In the genomic region with DNA sequence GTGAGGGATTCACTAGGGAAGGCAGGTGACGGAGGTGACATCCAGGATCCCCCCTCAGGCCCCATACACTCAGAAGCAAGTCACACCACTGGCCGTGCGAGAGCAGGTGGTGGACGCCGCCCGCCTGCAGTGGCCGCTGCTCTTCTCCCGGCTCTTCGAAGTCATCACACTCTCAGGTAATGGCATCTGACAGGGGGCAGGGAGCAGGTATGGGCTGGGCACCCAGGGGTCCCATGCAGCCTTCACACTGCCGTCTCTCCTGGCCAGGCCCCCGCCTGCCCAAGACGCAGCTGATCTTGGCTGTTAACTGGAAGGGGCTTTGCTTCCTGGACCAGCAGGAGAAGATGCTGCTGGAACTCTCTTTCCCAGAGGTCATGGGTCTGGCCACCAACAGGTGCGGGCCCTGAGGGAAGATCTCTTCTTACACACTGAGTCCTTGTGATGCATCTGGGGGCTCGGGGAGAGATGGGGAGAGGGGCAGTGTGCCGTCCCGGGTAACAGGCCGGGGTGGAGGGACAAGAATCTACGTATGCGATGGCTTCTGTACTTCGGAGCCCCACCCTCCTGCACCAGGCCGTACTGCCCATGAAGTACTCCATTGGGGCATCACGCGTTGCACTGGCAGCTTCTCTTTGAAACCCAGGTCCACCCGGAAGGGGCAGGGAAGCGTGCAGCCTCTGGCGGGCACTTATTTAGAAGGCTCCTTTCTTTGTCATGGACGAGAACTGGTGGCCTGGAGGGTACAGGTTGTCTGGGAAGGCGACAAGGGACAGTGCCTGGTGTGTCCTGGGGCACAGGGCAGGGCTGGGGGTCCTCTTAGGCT, we compare ENCODE assay signal across 21 cellular contexts. TPM values are rescaled to one million over a fixed set of nuclear protein-coding genes. Genes with fewer than 3 reads are reported as not detected.
A peak's percentile ranks its signal among the peaks of the same experiment; 100 is the strongest.
DNase-seq lines count a peak whose midpoint lies in the region; ATAC-seq and TF ChIP-seq lines count a peak whose summit lies in the region.
"Had no signal": no experiment of that assay in that cellular context is flagged by ENCODE, and none has a peak within 500 bp of the region (broad histone marks: within the 10 kb centered on the region; RNA-seq: fewer than 3 reads in every experiment).

No MANE protein-coding gene starts in this region.

- H3K27ac Mint-ChIP-seq in glutamatergic neuron (ENCODE audit: unreplicated experiment) (no peak overlapping the region), T-helper 17 cell (no peak overlapping the region)
- H3K27ac Mint-ChIP-seq: CD8-positive, alpha-beta memory T cell; H9; HFFc6 had no signal

- no peaks in the 10 kb centered on the region for H3K36me3 ChIP-seq in BE2C
- H3K36me3 ChIP-seq in DND-41 (ENCODE audit: insufficient read depth, low read length), result peaks cover 71% of the 10 kb centered on the region
- H3K36me3 ChIP-seq in psoas muscle (ENCODE audit: insufficient read depth in 1 of 2, low read depth in 1 of 2), result no peaks in the 10 kb centered on the region

- peak overlapping the region; percentile 85 for H3K27ac ChIP-seq in DND-41 (ENCODE audit: low read length)
- H3K27ac ChIP-seq in psoas muscle, result no peak overlapping the region

- intact Hi-C loops in psoas muscle (cut with DNase I), result no loop called here

- no peak overlapping the region for H3K4me3 Mint-ChIP-seq in glutamatergic neuron (ENCODE audit: unreplicated experiment)
- no peak overlapping the region for H3K4me3 Mint-ChIP-seq in T-helper 17 cell
- H3K4me3 Mint-ChIP-seq: CD8-positive, alpha-beta memory T cell; H9; HFFc6 had no signal

- no peak overlapping the region for H3K9ac ChIP-seq in DND-41 (ENCODE audit: low read depth, low read length)

- no peak overlapping the region for H3K4me2 ChIP-seq in DND-41 (ENCODE audit: insufficient read depth, low read length)

- ATAC-seq in DND-41 (ENCODE audit: insufficient read depth, low read depth) (no peak), psoas muscle (no peak), T-helper 17 cell (no peak), omental fat pad (ENCODE audit: low FRiP score) (no peak)
- ATAC-seq: GM12878 had no signal

- H3K4me1 ChIP-seq in BE2C, result no peaks in the 10 kb centered on the region
- peaks cover 78% of the 10 kb centered on the region for H3K4me1 ChIP-seq in DND-41 (ENCODE audit: insufficient read depth, low read length)
- no peaks in the 10 kb centered on the region for H3K4me1 ChIP-seq in psoas muscle

- H3K27me3 Mint-ChIP-seq in glutamatergic neuron (ENCODE audit: unreplicated experiment) (peaks cover 4% of the 10 kb centered on the region), T-helper 17 cell (peaks cover 30% of the 10 kb centered on the region)

- no peaks in the 10 kb centered on the region for H3K27me3 ChIP-seq in BE2C
- no peaks in the 10 kb centered on the region for H3K27me3 ChIP-seq in DND-41 (ENCODE audit: insufficient read depth, low read length, poor library complexity)
- no peaks in the 10 kb centered on the region for H3K27me3 ChIP-seq in psoas muscle (ENCODE audit: insufficient read depth in 3 of 3, low read length in 2 of 3)

- H2AFZ ChIP-seq in DND-41 (ENCODE audit: low read depth, low read length), result no peak overlapping the region

- H3K4me1 Mint-ChIP-seq in glutamatergic neuron (ENCODE audit: low read depth, unreplicated experiment), result no peaks in the 10 kb centered on the region
- peaks cover 7% of the 10 kb centered on the region for H3K4me1 Mint-ChIP-seq in T-helper 17 cell
- H3K4me1 Mint-ChIP-seq: CD8-positive, alpha-beta memory T cell had no signal

- WGBS in psoas muscle, 3 donors, result 87 to 92% (median 88%) methylated on average over 27 to 28 of the region's 28 CpGs

- peak; percentile 1 for DNase-seq in BE2C
- DNase-seq in DND-41, result no peak
- DNase-seq in glutamatergic neuron, result peak; percentile 15
- DNase-seq in psoas muscle, result peak; percentile 9 to 44
- DNase-seq in T-helper 17 cell, result no peak
- DNase-seq in effector CD4-positive, alpha-beta T cell, result no peak
- no peak for DNase-seq in omental fat pad (ENCODE audit: low spot score)
- DNase-seq: C1 segment of cervical spinal cord, DMS53, H9, HFFc6, KBM-7, NCI-H1092, NCI-H1436, NCI-H187 treated with DMSO at 0.1 percent for 48 hours, NCI-H2107, NCI-H446 treated with DMSO at 0.1 percent for 48 hours, NCI-H526 treated with DMSO at 0.1 percent for 48 hours, SHP77 had no signal

- H3K79me2 ChIP-seq in DND-41 (ENCODE audit: insufficient read depth, low read length), result 0 out of 2 replicates have a peak, but pooled peaks cover 1% of the 10 kb centered on the region

- H4K20me1 ChIP-seq in DND-41 (ENCODE audit: insufficient read depth, low read length), result no peaks in the 10 kb centered on the region

- H3K4me3 ChIP-seq in BE2C (ENCODE audit: low read depth, low read length), result no peak overlapping the region
- H3K4me3 ChIP-seq in DND-41 (ENCODE audit: low read depth in 1 of 2, low read length in 2 of 2), result no peak overlapping the region
- H3K4me3 ChIP-seq in psoas muscle, result no peak overlapping the region
- H3K4me3 ChIP-seq: GM12878 had no signal

- H3K9me3 ChIP-seq in BE2C, result no peaks in the 10 kb centered on the region
- H3K9me3 ChIP-seq in DND-41 (ENCODE audit: insufficient read depth, low read length, severe bottlenecking), result no peaks in the 10 kb centered on the region
- H3K9me3 ChIP-seq in psoas muscle, result no peaks in the 10 kb centered on the region
- H3K9me3 ChIP-seq in T-helper 17 cell (ENCODE audit: control insufficient read depth, low read length, poor library complexity, severe bottlenecking), result no peaks in the 10 kb centered on the region

- H3K36me3 Mint-ChIP-seq in glutamatergic neuron (ENCODE audit: unreplicated experiment) (no peaks in the 10 kb centered on the region), T-helper 17 cell (ENCODE audit: low read depth) (no peaks in the 10 kb centered on the region)
- H3K36me3 Mint-ChIP-seq: CD8-positive, alpha-beta memory T cell had no signal

- TF ChIP-seq CTCF in BE2C (IDR thresholded peaks at IDR 0.05; ENCODE audit: low read depth, low read length) (no peak), DND-41 (IDR thresholded peaks at IDR 0.05; ENCODE audit: borderline replicate concordance, extremely low read depth, low read length, poor library complexity, severe bottlenecking) (no peak), glutamatergic neuron (IDR thresholded peaks at IDR 0.05; ENCODE audit: partially characterized antibody, unreplicated experiment) (no peak), psoas muscle (IDR thresholded peaks at IDR 0.05) (no peak), omental fat pad (IDR thresholded peaks at IDR 0.05) (no peak)

- H3K9me3 Mint-ChIP-seq in glutamatergic neuron (ENCODE audit: unreplicated experiment), result peaks cover 3% of the 10 kb centered on the region
- H3K9me3 Mint-ChIP-seq: CD8-positive, alpha-beta memory T cell; H9; HFFc6 had no signal

RNA-seq across cellular contexts. Expression of a gene that starts 18.8 kb away (rescaled TPM):
- polyA plus RNA-seq in BE2C (2012; ENCODE audit: insufficient read depth, insufficient read length, low read depth), result not detected
- total RNA-seq in glutamatergic neuron (ENCODE audit: unreplicated experiment), result not detected
- total RNA-seq in psoas muscle, result under 1 TPM in 1 of 4 donors, not detected in 3; 0.17 TPM
- polyA plus RNA-seq in psoas muscle, result under 1 TPM; 0.14 to 0.35 (median 0.21) TPM
- total RNA-seq in T-helper 17 cell, result not detected
- total RNA-seq in omental fat pad, result not detected
- total RNA-seq: CD8-positive, alpha-beta memory T cell; GM12878; HFFc6 had no signal
- polyA plus RNA-seq: CD8-positive, alpha-beta memory T cell; GM12878 had no signal

RNA-seq across cellular contexts. Expression of a gene that starts 48.2 kb away (rescaled TPM):
- 3.2 TPM for polyA plus RNA-seq in BE2C (2012; ENCODE audit: insufficient read depth, insufficient read length, low read depth)
- total RNA-seq in glutamatergic neuron (ENCODE audit: unreplicated experiment), result 0.29 TPM
- 10 to 100 TPM in 3 of 4 donors, 1 to 10 TPM in 1; 9.3 to 31.8 (median 20.5) TPM for total RNA-seq in psoas muscle
- polyA plus RNA-seq in psoas muscle, result 10 to 100 TPM; 12.1 to 16.4 (median 12.9) TPM
- 1 to 10 TPM; 2.9 to 7.7 TPM for total RNA-seq in T-helper 17 cell
- total RNA-seq in omental fat pad, result 10 to 100 TPM in 3 of 4 donors, 1 to 10 TPM in 1; 9.7 to 97.3 (median 22.4) TPM

Comparison
In these comparisons a context has a peak if more than half of its experiments do, and no peak if none do; other contexts are left out.
1. DNase-seq: peak in BE2C (single experiment), glutamatergic neuron (single experiment) and psoas muscle (2 of 2); none in DND-41 (single experiment), T-helper 17 cell (0 of 3), effector CD4-positive, alpha-beta T cell (single experiment) and omental fat pad (single experiment).